Comparison of ENCODE assay signal across 11 cellular contexts in the genomic region with DNA sequence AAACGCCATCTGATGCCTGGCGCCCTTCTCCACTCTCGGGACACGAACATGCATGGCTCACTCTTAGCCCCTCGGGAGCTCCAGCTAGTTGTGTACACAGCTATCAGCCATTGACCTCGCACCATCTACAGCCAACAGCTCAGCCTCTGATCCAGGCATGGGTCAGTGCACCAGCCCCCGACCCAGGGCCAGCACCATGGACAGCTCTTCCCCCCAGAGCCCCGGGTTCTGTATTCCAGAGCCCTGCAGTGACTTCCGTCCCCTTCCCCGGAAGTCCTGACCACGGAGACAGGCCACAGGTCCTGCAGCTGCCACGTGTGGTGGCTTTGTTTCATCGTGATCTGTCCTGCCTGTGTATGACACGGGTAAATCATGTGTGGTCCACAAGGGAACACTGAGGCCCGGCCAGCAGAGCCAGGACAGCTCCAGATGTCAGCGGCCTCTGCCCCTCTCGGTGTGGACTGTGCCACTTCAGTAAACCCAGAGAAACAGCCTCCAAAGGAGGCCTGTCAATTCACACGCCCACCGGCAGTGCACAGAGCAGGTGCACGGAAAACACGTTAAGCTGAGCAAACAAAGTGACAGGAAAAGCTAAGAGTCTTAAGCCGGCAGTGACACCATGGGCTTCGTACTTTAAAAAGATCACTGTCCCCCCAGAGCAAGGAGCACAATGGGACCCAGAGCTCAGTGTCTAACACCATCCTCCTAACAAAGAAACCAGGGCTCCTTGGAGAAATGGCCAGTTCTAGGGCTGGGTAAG. TPM values are rescaled to one million over a fixed set of nuclear protein-coding genes. Genes with fewer than 3 reads are reported as not detected.
DNase-seq lines count a peak whose midpoint lies in the region; ATAC-seq, FAIRE-seq and TF ChIP-seq lines count a peak whose summit lies in the region.
"Had no signal": no experiment of that assay in that cellular context is flagged by ENCODE, and none has a peak within 500 bp of the region (broad histone marks: within the 10 kb centered on the region; RNA-seq: fewer than 3 reads in every experiment).

No MANE protein-coding gene starts in this region.

- peaks cover 0 to 4% (median 0%) of the 10 kb centered on the region in 11 donors for H3K9me3 ChIP-seq in heart right ventricle
- no peaks in the 10 kb centered on the region for H3K9me3 ChIP-seq in transverse colon
- H3K9me3 ChIP-seq: right atrium auricular region had no signal

- DNase-seq in cardiac septum (ENCODE audit: low spot score) (peak; percentile 49), heart right ventricle (no peak), NCI-H748 (lab: John Stamatoyannopoulos, UW; ENCODE audit: unreplicated experiment) (peak; percentile 91), iPS-NIHi7 (ENCODE audit: extremely low spot score) (peak; percentile 89), urothelium cell line (ENCODE audit: low spot score) (peak; percentile 28), transverse colon (no peak)
- DNase-seq: DMS79 treated with DMSO at 0.1 percent for 48 hours; stimulated activated naive CD4-positive, alpha-beta T cell had no signal

- ATAC-seq in heart right ventricle (no peak), GM21447 (IDR thresholded peaks at IDR 0.05; ENCODE audit: unreplicated experiment) (no peak), GM18505 (IDR thresholded peaks at IDR 0.05; ENCODE audit: unreplicated experiment) (no peak)

- H3K27ac ChIP-seq in heart right ventricle, result no peak overlapping the region
- no peak overlapping the region for H3K27ac ChIP-seq in transverse colon
- H3K27ac ChIP-seq: right atrium auricular region had no signal

- FAIRE-seq in urothelium cell line (lab: Jason Lieb, UNC), result no peak

- TF ChIP-seq CTCF in heart right ventricle (IDR thresholded peaks at IDR 0.05) (no peak), transverse colon (IDR thresholded peaks at IDR 0.05) (no peak)

- WGBS in heart right ventricle, 2 donors, result 66 to 74% methylated on average over 23 of the region's 23 CpGs
- WGBS in transverse colon (ENCODE audit: low coverage in 1 of 2), 2 donors, result 67% methylated on average over 19 of the region's 23 CpGs; no CpG with 5 or more reads in 1 of the 2 donors

- in situ Hi-C loops in transverse colon (cut with MboI; ENCODE audit: low pct_ligation_motif_present in 1 of 4, low pct_unique_long_range_greater_than_20kb in 1 of 4, low sequenced_read_pairs in 3 of 4), result no loop called here

- intact Hi-C loops in cardiac septum (cut with DNase I) (no loop called here), heart right ventricle (cut with DNase I) (loop anchor here in 1 of 10 donors (5.0 kb wide), 1 partner anchor 57 kb away; no protein-coding TSS in a partner anchor), transverse colon (cut with DNase I; ENCODE audit: low total_unique reads) (no loop called here)

- H3K4me1 ChIP-seq in heart right ventricle (peaks cover 0 to 15% (median 6%) of the 10 kb centered on the region in 9 donors), transverse colon (peaks cover 0 to 3% (median 0%) of the 10 kb centered on the region in 4 donors)

- TF ChIP-seq POLR2A in transverse colon (IDR thresholded peaks at IDR 0.05) (no peak), GM18505 (IDR thresholded peaks at IDR 0.05; ENCODE audit: borderline replicate concordance, extremely low read depth, insufficient read depth, insufficient read length) (no peak)

- no peak overlapping the region for H3K4me3 ChIP-seq in heart right ventricle
- no peak overlapping the region for H3K4me3 ChIP-seq in transverse colon
- H3K4me3 ChIP-seq: right atrium auricular region had no signal

- H3K27me3 ChIP-seq in heart right ventricle, result peaks cover 0 to 8% (median 0%) of the 10 kb centered on the region in 7 donors
- H3K27me3 ChIP-seq in transverse colon, result no peaks in the 10 kb centered on the region
- H3K27me3 ChIP-seq: right atrium auricular region had no signal

- no peak for TF ChIP-seq EP300 in transverse colon (IDR thresholded peaks at IDR 0.05; ENCODE audit: low read depth)

- H3K36me3 ChIP-seq in heart right ventricle, result no peaks in the 10 kb centered on the region
- H3K36me3 ChIP-seq in transverse colon, result no peaks in the 10 kb centered on the region
- H3K36me3 ChIP-seq: right atrium auricular region had no signal

RNA-seq across cellular contexts. Expression of a gene that starts 13.0 kb away (rescaled TPM):
- 5.9 TPM for total RNA-seq in cardiac septum
- 1 to 10 TPM; 2.7 to 7.7 (median 5.7) TPM for total RNA-seq in heart right ventricle
- polyA plus RNA-seq in heart right ventricle, result 1 to 10 TPM; 4.7 to 8.9 TPM
- 1 to 10 TPM in 3 of 4 donors, not detected in 1; 2.2 to 7.8 (median 3.7) TPM for total RNA-seq in transverse colon

RNA-seq across cellular contexts. Expression of a gene that starts 37.3 kb away (rescaled TPM):
- 3.8 TPM for total RNA-seq in cardiac septum
- 1 to 10 TPM; 3.0 to 8.1 (median 4.7) TPM for total RNA-seq in heart right ventricle
- polyA plus RNA-seq in heart right ventricle, result 1 to 10 TPM; 3.5 to 6.0 TPM
- total RNA-seq in transverse colon, result 10 to 100 TPM in 1 of 4 donors, 1 to 10 TPM in 2, not detected in 1; 5.9 to 69.5 (median 8.3) TPM

Comparison
In these comparisons a context has a peak if more than half of its experiments do, and no peak if none do; other contexts are left out.
1. DNase-seq: peak in cardiac septum (single experiment), NCI-H748 (single experiment), iPS-NIHi7 (single experiment) and urothelium cell line (single experiment); none in heart right ventricle (0 of 2) and transverse colon (single experiment).